Comparison of ENCODE assay signal across 1 cellular context in the genomic region with DNA sequence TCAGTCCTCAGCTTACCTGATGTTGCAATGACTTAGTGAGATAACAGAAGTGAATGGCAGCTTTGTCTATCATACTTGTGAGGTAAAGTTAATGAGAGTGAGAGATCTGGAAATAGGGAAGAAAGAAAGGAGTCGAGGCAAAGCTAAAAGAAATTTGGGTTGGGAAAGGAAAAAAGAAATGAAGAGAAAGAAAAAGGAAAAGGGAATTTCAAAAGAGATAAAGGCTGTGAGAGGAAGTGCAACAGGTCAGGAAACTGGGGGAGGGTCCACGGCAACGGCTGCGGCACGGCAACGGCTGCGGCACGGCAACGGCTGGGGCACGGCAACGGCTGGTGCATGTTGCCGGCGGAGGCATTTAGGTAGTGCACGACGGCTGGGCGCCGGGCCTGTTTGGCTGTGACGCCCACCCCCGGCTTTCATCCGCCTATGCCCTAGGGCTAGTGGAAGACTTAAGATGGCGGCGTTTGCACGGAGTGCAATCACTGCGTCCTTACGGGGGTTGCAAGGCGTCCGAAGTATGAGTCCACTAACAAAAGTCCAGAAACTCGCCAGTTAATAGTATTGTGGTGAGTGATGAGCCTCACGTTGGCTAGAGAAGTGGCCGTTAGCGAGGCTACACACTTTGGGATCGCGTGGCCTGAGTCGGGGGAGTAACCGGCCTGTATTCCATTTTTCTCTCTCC.
TF ChIP-seq lines count a peak whose summit lies in the region.

No MANE protein-coding gene starts in this region.

TF ChIP-seq in K562, 482 proteins besides CTCF, POLR2A, EP300 and RAD21 (continued from another document and continues in another):
- TF ChIP-seq MXI1 (IDR thresholded peaks at IDR 0.05; ENCODE audit: low read depth, low read length): peak; percentile 36; the same call in 1 of the 2 replicates
- no peak for TF ChIP-seq JUNB (CRISPR knock-in tag; conservative IDR thresholded peaks at IDR 0.05)
- TF ChIP-seq DIDO1 (tag; IDR thresholded peaks at IDR 0.05; ENCODE audit: low read depth): peak; percentile 88
- no peak for TF ChIP-seq CBX8 (IDR thresholded peaks at IDR 0.05; ENCODE audit: borderline replicate concordance, extremely low read depth, low read depth, low read length, poor library complexity, severe bottlenecking)
- peak; percentile 52; the same call in 1 of the 2 replicates for TF ChIP-seq PHF21A (IDR thresholded peaks at IDR 0.05; ENCODE audit: borderline replicate concordance, low read depth)
- TF ChIP-seq, protein P1, sequence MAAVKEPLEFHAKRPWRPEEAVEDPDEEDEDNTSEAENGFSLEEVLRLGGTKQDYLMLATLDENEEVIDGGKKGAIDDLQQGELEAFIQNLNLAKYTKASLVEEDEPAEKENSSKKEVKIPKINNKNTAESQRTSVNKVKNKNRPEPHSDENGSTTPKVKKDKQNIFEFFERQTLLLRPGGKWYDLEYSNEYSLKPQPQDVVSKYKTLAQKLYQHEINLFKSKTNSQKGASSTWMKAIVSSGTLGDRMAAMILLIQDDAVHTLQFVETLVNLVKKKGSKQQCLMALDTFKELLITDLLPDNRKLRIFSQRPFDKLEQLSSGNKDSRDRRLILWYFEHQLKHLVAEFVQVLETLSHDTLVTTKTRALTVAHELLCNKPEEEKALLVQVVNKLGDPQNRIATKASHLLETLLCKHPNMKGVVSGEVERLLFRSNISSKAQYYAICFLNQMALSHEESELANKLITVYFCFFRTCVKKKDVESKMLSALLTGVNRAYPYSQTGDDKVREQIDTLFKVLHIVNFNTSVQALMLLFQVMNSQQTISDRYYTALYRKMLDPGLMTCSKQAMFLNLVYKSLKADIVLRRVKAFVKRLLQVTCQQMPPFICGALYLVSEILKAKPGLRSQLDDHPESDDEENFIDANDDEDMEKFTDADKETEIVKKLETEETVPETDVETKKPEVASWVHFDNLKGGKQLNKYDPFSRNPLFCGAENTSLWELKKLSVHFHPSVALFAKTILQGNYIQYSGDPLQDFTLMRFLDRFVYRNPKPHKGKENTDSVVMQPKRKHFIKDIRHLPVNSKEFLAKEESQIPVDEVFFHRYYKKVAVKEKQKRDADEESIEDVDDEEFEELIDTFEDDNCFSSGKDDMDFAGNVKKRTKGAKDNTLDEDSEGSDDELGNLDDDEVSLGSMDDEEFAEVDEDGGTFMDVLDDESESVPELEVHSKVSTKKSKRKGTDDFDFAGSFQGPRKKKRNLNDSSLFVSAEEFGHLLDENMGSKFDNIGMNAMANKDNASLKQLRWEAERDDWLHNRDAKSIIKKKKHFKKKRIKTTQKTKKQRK (IDR thresholded peaks at IDR 0.05; ENCODE audit: borderline replicate concordance, low read depth, low read length): no peak
- TF ChIP-seq SPI1 (IDR thresholded peaks at IDR 0.05; ENCODE audit: borderline replicate concordance, low read depth, low read length): peak; percentile 94
- TF ChIP-seq ZNF282 (CRISPR knock-in tag; IDR thresholded peaks at IDR 0.05): no peak
- TF ChIP-seq MCM5 (IDR thresholded peaks at IDR 0.05; ENCODE audit: low read depth): no peak
- TF ChIP-seq CBX5 (IDR thresholded peaks at IDR 0.05; ENCODE audit: borderline replicate concordance, low read depth): 0 out of 2 replicates have a peak, but pooled peaks have one; percentile 75
- peak; percentile 71; the same call in 1 of the 2 replicates for TF ChIP-seq MTA3 (IDR thresholded peaks at IDR 0.05; ENCODE audit: borderline replicate concordance)
- TF ChIP-seq ILK (tag; IDR thresholded peaks at IDR 0.05; ENCODE audit: borderline replicate concordance, low read depth): no peak
- TF ChIP-seq JUND (IDR thresholded peaks at IDR 0.05; ENCODE audit: borderline replicate concordance, low read depth, low read length): peak; percentile 65
- no peak; the same call in 2 of the 3 replicates for TF ChIP-seq JUND (tag; IDR thresholded peaks at IDR 0.05; ENCODE audit: borderline replicate concordance, low read depth, low read length)
- TF ChIP-seq ZNF175 (CRISPR knock-in tag; IDR thresholded peaks at IDR 0.05; ENCODE audit: low read depth): peak; percentile 81; the same call in 1 of the 2 replicates
- 0 out of 4 replicates have a peak, but pooled peaks of 1 of the 2 experiments have one; percentile 19 for TF ChIP-seq SRF (CRISPR knock-in tag; IDR thresholded peaks at IDR 0.05)
- TF ChIP-seq ZFP36 (IDR thresholded peaks at IDR 0.05; ENCODE audit: low read depth, low read length, partially characterized antibody): peak; percentile 9
- TF ChIP-seq KHSRP (IDR thresholded peaks at IDR 0.05): no peak
- TF ChIP-seq, protein P2, sequence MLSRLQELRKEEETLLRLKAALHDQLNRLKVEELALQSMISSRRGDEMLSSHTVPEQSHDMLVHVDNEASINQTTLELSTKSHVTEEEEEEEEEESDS (CRISPR knock-in tag; IDR thresholded peaks at IDR 0.05): no peak
- TF ChIP-seq NR2F6 (CRISPR knock-in tag; IDR thresholded peaks at IDR 0.05): no peak
- TF ChIP-seq BCL6 (CRISPR knock-in tag; IDR thresholded peaks at IDR 0.05): no peak
- peak; percentile 97 for TF ChIP-seq CXXC5 (CRISPR knock-in tag; IDR thresholded peaks at IDR 0.05)
- TF ChIP-seq FOSL1 (tag; conservative IDR thresholded peaks at IDR 0.05): peak; percentile 39; the same call in 1 of the 2 replicates
- TF ChIP-seq, protein P3, sequence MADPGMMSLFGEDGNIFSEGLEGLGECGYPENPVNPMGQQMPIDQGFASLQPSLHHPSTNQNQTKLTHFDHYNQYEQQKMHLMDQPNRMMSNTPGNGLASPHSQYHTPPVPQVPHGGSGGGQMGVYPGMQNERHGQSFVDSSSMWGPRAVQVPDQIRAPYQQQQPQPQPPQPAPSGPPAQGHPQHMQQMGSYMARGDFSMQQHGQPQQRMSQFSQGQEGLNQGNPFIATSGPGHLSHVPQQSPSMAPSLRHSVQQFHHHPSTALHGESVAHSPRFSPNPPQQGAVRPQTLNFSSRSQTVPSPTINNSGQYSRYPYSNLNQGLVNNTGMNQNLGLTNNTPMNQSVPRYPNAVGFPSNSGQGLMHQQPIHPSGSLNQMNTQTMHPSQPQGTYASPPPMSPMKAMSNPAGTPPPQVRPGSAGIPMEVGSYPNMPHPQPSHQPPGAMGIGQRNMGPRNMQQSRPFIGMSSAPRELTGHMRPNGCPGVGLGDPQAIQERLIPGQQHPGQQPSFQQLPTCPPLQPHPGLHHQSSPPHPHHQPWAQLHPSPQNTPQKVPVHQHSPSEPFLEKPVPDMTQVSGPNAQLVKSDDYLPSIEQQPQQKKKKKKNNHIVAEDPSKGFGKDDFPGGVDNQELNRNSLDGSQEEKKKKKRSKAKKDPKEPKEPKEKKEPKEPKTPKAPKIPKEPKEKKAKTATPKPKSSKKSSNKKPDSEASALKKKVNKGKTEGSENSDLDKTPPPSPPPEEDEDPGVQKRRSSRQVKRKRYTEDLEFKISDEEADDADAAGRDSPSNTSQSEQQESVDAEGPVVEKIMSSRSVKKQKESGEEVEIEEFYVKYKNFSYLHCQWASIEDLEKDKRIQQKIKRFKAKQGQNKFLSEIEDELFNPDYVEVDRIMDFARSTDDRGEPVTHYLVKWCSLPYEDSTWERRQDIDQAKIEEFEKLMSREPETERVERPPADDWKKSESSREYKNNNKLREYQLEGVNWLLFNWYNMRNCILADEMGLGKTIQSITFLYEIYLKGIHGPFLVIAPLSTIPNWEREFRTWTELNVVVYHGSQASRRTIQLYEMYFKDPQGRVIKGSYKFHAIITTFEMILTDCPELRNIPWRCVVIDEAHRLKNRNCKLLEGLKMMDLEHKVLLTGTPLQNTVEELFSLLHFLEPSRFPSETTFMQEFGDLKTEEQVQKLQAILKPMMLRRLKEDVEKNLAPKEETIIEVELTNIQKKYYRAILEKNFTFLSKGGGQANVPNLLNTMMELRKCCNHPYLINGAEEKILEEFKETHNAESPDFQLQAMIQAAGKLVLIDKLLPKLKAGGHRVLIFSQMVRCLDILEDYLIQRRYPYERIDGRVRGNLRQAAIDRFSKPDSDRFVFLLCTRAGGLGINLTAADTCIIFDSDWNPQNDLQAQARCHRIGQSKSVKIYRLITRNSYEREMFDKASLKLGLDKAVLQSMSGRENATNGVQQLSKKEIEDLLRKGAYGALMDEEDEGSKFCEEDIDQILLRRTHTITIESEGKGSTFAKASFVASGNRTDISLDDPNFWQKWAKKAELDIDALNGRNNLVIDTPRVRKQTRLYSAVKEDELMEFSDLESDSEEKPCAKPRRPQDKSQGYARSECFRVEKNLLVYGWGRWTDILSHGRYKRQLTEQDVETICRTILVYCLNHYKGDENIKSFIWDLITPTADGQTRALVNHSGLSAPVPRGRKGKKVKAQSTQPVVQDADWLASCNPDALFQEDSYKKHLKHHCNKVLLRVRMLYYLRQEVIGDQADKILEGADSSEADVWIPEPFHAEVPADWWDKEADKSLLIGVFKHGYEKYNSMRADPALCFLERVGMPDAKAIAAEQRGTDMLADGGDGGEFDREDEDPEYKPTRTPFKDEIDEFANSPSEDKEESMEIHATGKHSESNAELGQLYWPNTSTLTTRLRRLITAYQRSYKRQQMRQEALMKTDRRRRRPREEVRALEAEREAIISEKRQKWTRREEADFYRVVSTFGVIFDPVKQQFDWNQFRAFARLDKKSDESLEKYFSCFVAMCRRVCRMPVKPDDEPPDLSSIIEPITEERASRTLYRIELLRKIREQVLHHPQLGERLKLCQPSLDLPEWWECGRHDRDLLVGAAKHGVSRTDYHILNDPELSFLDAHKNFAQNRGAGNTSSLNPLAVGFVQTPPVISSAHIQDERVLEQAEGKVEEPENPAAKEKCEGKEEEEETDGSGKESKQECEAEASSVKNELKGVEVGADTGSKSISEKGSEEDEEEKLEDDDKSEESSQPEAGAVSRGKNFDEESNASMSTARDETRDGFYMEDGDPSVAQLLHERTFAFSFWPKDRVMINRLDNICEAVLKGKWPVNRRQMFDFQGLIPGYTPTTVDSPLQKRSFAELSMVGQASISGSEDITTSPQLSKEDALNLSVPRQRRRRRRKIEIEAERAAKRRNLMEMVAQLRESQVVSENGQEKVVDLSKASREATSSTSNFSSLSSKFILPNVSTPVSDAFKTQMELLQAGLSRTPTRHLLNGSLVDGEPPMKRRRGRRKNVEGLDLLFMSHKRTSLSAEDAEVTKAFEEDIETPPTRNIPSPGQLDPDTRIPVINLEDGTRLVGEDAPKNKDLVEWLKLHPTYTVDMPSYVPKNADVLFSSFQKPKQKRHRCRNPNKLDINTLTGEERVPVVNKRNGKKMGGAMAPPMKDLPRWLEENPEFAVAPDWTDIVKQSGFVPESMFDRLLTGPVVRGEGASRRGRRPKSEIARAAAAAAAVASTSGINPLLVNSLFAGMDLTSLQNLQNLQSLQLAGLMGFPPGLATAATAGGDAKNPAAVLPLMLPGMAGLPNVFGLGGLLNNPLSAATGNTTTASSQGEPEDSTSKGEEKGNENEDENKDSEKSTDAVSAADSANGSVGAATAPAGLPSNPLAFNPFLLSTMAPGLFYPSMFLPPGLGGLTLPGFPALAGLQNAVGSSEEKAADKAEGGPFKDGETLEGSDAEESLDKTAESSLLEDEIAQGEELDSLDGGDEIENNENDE (IDR thresholded peaks at IDR 0.05; ENCODE audit: low read depth, low read length): no peak
- TF ChIP-seq ZBED1 (IDR thresholded peaks at IDR 0.05): no peak
- TF ChIP-seq C11orf30 (IDR thresholded peaks at IDR 0.05; ENCODE audit: low read depth): peak; percentile 90
- no peak for TF ChIP-seq U2AF2 (optimal IDR thresholded peaks at IDR 0.05; ENCODE audit: low read depth, low read length)
- TF ChIP-seq, protein P4, sequence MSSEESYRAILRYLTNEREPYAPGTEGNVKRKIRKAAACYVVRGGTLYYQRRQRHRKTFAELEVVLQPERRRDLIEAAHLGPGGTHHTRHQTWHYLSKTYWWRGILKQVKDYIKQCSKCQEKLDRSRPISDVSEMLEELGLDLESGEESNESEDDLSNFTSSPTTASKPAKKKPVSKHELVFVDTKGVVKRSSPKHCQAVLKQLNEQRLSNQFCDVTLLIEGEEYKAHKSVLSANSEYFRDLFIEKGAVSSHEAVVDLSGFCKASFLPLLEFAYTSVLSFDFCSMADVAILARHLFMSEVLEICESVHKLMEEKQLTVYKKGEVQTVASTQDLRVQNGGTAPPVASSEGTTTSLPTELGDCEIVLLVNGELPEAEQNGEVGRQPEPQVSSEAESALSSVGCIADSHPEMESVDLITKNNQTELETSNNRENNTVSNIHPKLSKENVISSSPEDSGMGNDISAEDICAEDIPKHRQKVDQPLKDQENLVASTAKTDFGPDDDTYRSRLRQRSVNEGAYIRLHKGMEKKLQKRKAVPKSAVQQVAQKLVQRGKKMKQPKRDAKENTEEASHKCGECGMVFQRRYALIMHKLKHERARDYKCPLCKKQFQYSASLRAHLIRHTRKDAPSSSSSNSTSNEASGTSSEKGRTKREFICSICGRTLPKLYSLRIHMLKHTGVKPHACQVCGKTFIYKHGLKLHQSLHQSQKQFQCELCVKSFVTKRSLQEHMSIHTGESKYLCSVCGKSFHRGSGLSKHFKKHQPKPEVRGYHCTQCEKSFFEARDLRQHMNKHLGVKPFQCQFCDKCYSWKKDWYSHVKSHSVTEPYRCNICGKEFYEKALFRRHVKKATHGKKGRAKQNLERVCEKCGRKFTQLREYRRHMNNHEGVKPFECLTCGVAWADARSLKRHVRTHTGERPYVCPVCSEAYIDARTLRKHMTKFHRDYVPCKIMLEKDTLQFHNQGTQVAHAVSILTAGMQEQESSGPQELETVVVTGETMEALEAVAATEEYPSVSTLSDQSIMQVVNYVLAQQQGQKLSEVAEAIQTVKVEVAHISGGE (CRISPR knock-in tag; IDR thresholded peaks at IDR 0.05): peak; percentile 98 to 100 (median 99)
- TF ChIP-seq, protein P5, sequence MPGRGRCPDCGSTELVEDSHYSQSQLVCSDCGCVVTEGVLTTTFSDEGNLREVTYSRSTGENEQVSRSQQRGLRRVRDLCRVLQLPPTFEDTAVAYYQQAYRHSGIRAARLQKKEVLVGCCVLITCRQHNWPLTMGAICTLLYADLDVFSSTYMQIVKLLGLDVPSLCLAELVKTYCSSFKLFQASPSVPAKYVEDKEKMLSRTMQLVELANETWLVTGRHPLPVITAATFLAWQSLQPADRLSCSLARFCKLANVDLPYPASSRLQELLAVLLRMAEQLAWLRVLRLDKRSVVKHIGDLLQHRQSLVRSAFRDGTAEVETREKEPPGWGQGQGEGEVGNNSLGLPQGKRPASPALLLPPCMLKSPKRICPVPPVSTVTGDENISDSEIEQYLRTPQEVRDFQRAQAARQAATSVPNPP (IDR thresholded peaks at IDR 0.05; ENCODE audit: borderline replicate concordance, insufficient read depth, insufficient read length): no peak
- no peak for TF ChIP-seq ZNF224 (CRISPR knock-in tag; IDR thresholded peaks at IDR 0.05)
- TF ChIP-seq, protein P6, sequence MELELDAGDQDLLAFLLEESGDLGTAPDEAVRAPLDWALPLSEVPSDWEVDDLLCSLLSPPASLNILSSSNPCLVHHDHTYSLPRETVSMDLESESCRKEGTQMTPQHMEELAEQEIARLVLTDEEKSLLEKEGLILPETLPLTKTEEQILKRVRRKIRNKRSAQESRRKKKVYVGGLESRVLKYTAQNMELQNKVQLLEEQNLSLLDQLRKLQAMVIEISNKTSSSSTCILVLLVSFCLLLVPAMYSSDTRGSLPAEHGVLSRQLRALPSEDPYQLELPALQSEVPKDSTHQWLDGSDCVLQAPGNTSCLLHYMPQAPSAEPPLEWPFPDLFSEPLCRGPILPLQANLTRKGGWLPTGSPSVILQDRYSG (tag; conservative IDR thresholded peaks at IDR 0.05; ENCODE audit: low read depth): no peak
- TF ChIP-seq, protein P7, sequence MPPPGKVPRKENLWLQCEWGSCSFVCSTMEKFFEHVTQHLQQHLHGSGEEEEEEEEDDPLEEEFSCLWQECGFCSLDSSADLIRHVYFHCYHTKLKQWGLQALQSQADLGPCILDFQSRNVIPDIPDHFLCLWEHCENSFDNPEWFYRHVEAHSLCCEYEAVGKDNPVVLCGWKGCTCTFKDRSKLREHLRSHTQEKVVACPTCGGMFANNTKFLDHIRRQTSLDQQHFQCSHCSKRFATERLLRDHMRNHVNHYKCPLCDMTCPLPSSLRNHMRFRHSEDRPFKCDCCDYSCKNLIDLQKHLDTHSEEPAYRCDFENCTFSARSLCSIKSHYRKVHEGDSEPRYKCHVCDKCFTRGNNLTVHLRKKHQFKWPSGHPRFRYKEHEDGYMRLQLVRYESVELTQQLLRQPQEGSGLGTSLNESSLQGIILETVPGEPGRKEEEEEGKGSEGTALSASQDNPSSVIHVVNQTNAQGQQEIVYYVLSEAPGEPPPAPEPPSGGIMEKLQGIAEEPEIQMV (tag; conservative IDR thresholded peaks at IDR 0.05; ENCODE audit: low read depth): no peak
- TF ChIP-seq POLR3A (IDR thresholded peaks at IDR 0.05; ENCODE audit: borderline replicate concordance, extremely low read depth, insufficient read depth, insufficient read length): no peak
